28 cellular contexts compared by ENCODE assay signal in genomic region chr11:118696673-118697226, GRCh38. TPM values are rescaled to one million over a fixed set of nuclear protein-coding genes. Genes with fewer than 3 reads are reported as not detected.
DNase-seq lines count a peak whose midpoint lies in the region; ATAC-seq, FAIRE-seq and TF ChIP-seq lines count a peak whose summit lies in the region.
"Had no signal": no experiment of that assay in that cellular context is flagged by ENCODE, and none has a peak within 500 bp of the region (broad histone marks: within the 10 kb centered on the region; RNA-seq: fewer than 3 reads in every experiment).

No MANE protein-coding gene starts in this region.

- TF ChIP-seq CTCF in activated CD8-positive, alpha-beta T cell treated with anti-CD3 and anti-CD28 coated beads for 36 hours (IDR thresholded peaks at IDR 0.05): no peak
- TF ChIP-seq CTCF in H9 (conservative IDR thresholded peaks at IDR 0.05) (peak; percentile 35; the same call in 2 of the 3 replicates), GM12878 (IDR thresholded peaks at IDR 0.05 in 2 of 3, conservative IDR thresholded peaks at IDR 0.05 in 1 of 3; ENCODE audit: control insufficient read depth in 2 of 3, extremely low read depth in 1 of 3, insufficient read depth in 1 of 3, low read depth in 3 of 3, low read length in 3 of 3) (no peak), neural progenitor cell (IDR thresholded peaks at IDR 0.05) (no peak)

- no peak for TF ChIP-seq EP300 in GM12878 (IDR thresholded peaks at IDR 0.05; ENCODE audit: borderline replicate concordance in 1 of 2, control insufficient read depth in 1 of 2, low read depth in 2 of 2, low read length in 2 of 2)

- H3F3A ChIP-seq in neural progenitor cell (ENCODE audit: low read depth): peaks cover 8% of the 10 kb centered on the region

- no peak for TF ChIP-seq RAD21 in GM12878 (IDR thresholded peaks at IDR 0.05; ENCODE audit: insufficient read depth, low read depth, low read length)

- peak overlapping the region; percentile 32; the same call in 1 of the 2 replicates for H3K4me3 ChIP-seq in GM12878
- H3K4me3 ChIP-seq in neural progenitor cell: no peak overlapping the region
- H3K4me3 ChIP-seq: BLaER1, hepatocyte, lung, ovary, suprapubic skin had no signal

- H3K9me3 ChIP-seq in H9 (ENCODE audit: control insufficient read depth, low read depth, low read length): peaks cover 7% of the 10 kb centered on the region
- peaks cover 13% of the 10 kb centered on the region; the same call in 2 of the 3 replicates for H3K9me3 ChIP-seq in GM12878 (replicated peaks; ENCODE audit: control insufficient read depth, insufficient read depth, low read length)
- H3K9me3 ChIP-seq in neural progenitor cell (ENCODE audit: low read depth): no peaks in the 10 kb centered on the region
- H3K9me3 ChIP-seq: ovary, suprapubic skin had no signal

- intact Hi-C loops in activated CD8-positive, alpha-beta T cell treated with anti-CD3 and anti-CD28 coated beads for 36 hours (cut with micrococcal nuclease): no loop called here
- intact Hi-C loops in GM12878 (cut with micrococcal nuclease; ENCODE audit: unreplicated experiment): loop anchor here (5.0 kb wide), 2 partner anchors 36 to 91 kb away; no protein-coding TSS in a partner anchor

- H3K27ac ChIP-seq in H9 (ENCODE audit: insufficient read length, low read depth, low read length) (no peak overlapping the region), GM12878 (ENCODE audit: control insufficient read depth, insufficient read depth) (peak overlapping the region; percentile 82), neural progenitor cell (no peak overlapping the region)
- H3K27ac ChIP-seq: BLaER1, hepatocyte, ovary, suprapubic skin had no signal

- H3K56ac ChIP-seq in H9 (ENCODE audit: insufficient read length, low read depth, low read length): no peak overlapping the region

- CTCF ChIA-PET in activated CD8-positive, alpha-beta T cell treated with anti-CD3 and anti-CD28 coated beads, Interleukin-2, amount 10 ng/mL, durations not matched to agents 7 days and 5 days (lab: Charles Lee): interaction anchor here (1.4 kb wide), 1 partner anchor 11 kb away, joined by 3 read pairs; no protein-coding TSS in a partner anchor
- CTCF ChIA-PET in activated CD8-positive, alpha-beta T cell treated with anti-CD3 and anti-CD28 coated beads for 36 hours (lab: Charles Lee): interaction anchor here (1.0 to 4.0 kb wide), 5 partner anchors 8 to 234 kb away, joined by 3 to 13 read pairs (median 5); no protein-coding TSS in a partner anchor
- CTCF ChIA-PET in GM12878 (lab: Yijun Ruan, JAX): interaction anchor here (0.6 to 1.8 kb wide), 8 partner anchors 19 to 265 kb away, joined by 3 to 8 read pairs (median 4); no protein-coding TSS in a partner anchor

- SMC1A ChIA-PET in GM12878 (lab: Charles Lee; ENCODE audit: uncharacterized antibody, unreplicated experiment): interaction anchor here (0.8 to 1.6 kb wide), 6 partner anchors 19 to 233 kb away, joined by 3 to 5 read pairs (median 4); partner anchors contain the start of gene CXCR5

- H2BK15ac ChIP-seq in H9 (ENCODE audit: low read depth, low read length): no peak overlapping the region

- no peak overlapping the region for H3K4me3 Mint-ChIP-seq in activated CD8-positive, alpha-beta T cell treated with anti-CD3 and anti-CD28 coated beads, Interleukin-2, amount 10 ng/mL, durations not matched to agents 7 days and 5 days
- H3K4me3 Mint-ChIP-seq in activated CD8-positive, alpha-beta T cell treated with anti-CD3 and anti-CD28 coated beads for 36 hours: no peak overlapping the region
- H3K4me3 Mint-ChIP-seq in H9 (no peak overlapping the region), neural progenitor cell (no peak overlapping the region)
- H3K4me3 Mint-ChIP-seq: activated CD4-positive, alpha-beta T cell treated with anti-CD3 and anti-CD28 coated beads, Interleukin-2, amount 10 ng/mL, durations not matched to agents 24 days and 14 days had no signal

- RAD21 ChIA-PET in GM12878 (lab: Charles Lee; ENCODE audit: unreplicated experiment): interaction anchor here (0.8 to 4.2 kb wide), 8 partner anchors 11 to 199 kb away, joined by 3 to 26 read pairs (median 4); partner anchors contain the start of genes CXCR5 and DDX6

- H4K20me1 ChIP-seq in H9 (ENCODE audit: control insufficient read depth, insufficient read depth, insufficient read length) (no peaks in the 10 kb centered on the region), GM12878 (ENCODE audit: control insufficient read depth, insufficient read depth) (no peaks in the 10 kb centered on the region), neural progenitor cell (ENCODE audit: low read depth) (no peaks in the 10 kb centered on the region)

- no peak for DNase-seq in activated CD8-positive, alpha-beta T cell treated with anti-CD3 and anti-CD28 coated beads, Interleukin-2, amount 10 ng/mL, durations not matched to agents 7 days and 5 days
- no peak for DNase-seq in activated CD8-positive, alpha-beta T cell treated with anti-CD3 and anti-CD28 coated beads for 36 hours
- DNase-seq in H9: no peak
- no peak for DNase-seq in GM12878 (ENCODE audit: low read depth, low spot score)
- no peak for DNase-seq in neural progenitor cell (ENCODE audit: low spot score)
- DNase-seq in SIG-M5 treated with dmso at 0.1 percent for 504 hours (lab: John Stamatoyannopoulos, UW; ENCODE audit: unreplicated experiment): no peak
- DNase-seq in cerebellar nuclear complex (lab: John Stamatoyannopoulos, UW): no peak
- no peak for DNase-seq in GM19239 (ENCODE audit: insufficient read length, low spot score)
- DNase-seq: activated CD4-positive, alpha-beta T cell treated with anti-CD3 and anti-CD28 coated beads, Interleukin-2, amount 10 ng/mL, durations not matched to agents 24 days and 14 days; activated CD8-positive, alpha-beta memory T cell treated with anti-CD3 and anti-CD28 coated beads, Interleukin-2, amount 50 U/mL, for 48 hours; activated gamma-delta T cell; foreskin melanocyte; islet precursor cell; NCI-H1105; NCI-H524 treated with DMSO at 0.1 percent for 48 hours; ovary had no signal

- H3K27me3 ChIP-seq in H9 (ENCODE audit: insufficient read depth, low read length): no peaks in the 10 kb centered on the region
- H3K27me3 ChIP-seq in GM12878 (replicated peaks in 1 of 2; ENCODE audit: control insufficient read depth in 2 of 2, insufficient read depth in 2 of 2, low read length in 1 of 2): no peaks in the 10 kb centered on the region
- H3K27me3 ChIP-seq in neural progenitor cell: no peaks in the 10 kb centered on the region
- H3K27me3 ChIP-seq: BLaER1, hepatocyte, ovary, suprapubic skin had no signal

- H3K27me3 Mint-ChIP-seq in activated CD8-positive, alpha-beta T cell treated with anti-CD3 and anti-CD28 coated beads, Interleukin-2, amount 10 ng/mL, durations not matched to agents 7 days and 5 days (ENCODE audit: low read depth): no peaks in the 10 kb centered on the region
- peaks cover 4% of the 10 kb centered on the region for H3K27me3 Mint-ChIP-seq in activated CD8-positive, alpha-beta T cell treated with anti-CD3 and anti-CD28 coated beads for 36 hours
- H3K27me3 Mint-ChIP-seq in H9 (ENCODE audit: low read depth): no peaks in the 10 kb centered on the region
- peaks cover 4% of the 10 kb centered on the region for H3K27me3 Mint-ChIP-seq in neural progenitor cell (ENCODE audit: insufficient read depth, low read depth)
- H3K27me3 Mint-ChIP-seq: activated CD4-positive, alpha-beta T cell treated with anti-CD3 and anti-CD28 coated beads, Interleukin-2, amount 10 ng/mL, durations not matched to agents 24 days and 14 days had no signal

- ATAC-seq in activated CD8-positive, alpha-beta T cell treated with anti-CD3 and anti-CD28 coated beads, Interleukin-2, amount 10 ng/mL, durations not matched to agents 7 days and 5 days: no peak
- ATAC-seq in activated CD8-positive, alpha-beta T cell treated with anti-CD3 and anti-CD28 coated beads for 36 hours: no peak
- ATAC-seq in GM12878: peak; percentile 18
- ATAC-seq: sciatic nerve had no signal

- no peak overlapping the region for H4K91ac ChIP-seq in H9 (ENCODE audit: insufficient read length, low read depth, low read length)

- no CpG with 5 or more reads among the region's 7 CpGs for WGBS in H9 (ENCODE audit: extremely low coverage, insufficient read length, low lambda C conversion rate)
- 19% methylated on average over 7 of the region's 7 CpGs for WGBS in GM12878 (ENCODE audit: insufficient coverage, insufficient replicate concordance, low lambda C conversion rate, missing lambda C conversion rate)

- in situ Hi-C loops in GM12878 (cut with MboI): no loop called here

- peaks cover 40% of the 10 kb centered on the region for H3K4me1 Mint-ChIP-seq in activated CD8-positive, alpha-beta T cell treated with anti-CD3 and anti-CD28 coated beads, Interleukin-2, amount 10 ng/mL, durations not matched to agents 7 days and 5 days (ENCODE audit: low read depth)
- peaks cover 61% of the 10 kb centered on the region for H3K4me1 Mint-ChIP-seq in activated CD8-positive, alpha-beta T cell treated with anti-CD3 and anti-CD28 coated beads for 36 hours (ENCODE audit: low read depth)
- peaks cover 29 to 31% of the 10 kb centered on the region in 2 experiments for H3K4me1 Mint-ChIP-seq in H9
- peaks cover 2% of the 10 kb centered on the region for H3K4me1 Mint-ChIP-seq in neural progenitor cell

- H3K36me3 ChIP-seq in GM12878 (ENCODE audit: control insufficient read depth in 2 of 2, insufficient read depth in 2 of 2, low read length in 1 of 2): no peaks in the 10 kb centered on the region
- no peaks in the 10 kb centered on the region for H3K36me3 ChIP-seq in neural progenitor cell
- H3K36me3 ChIP-seq: BLaER1, ovary, suprapubic skin had no signal

- no peak overlapping the region for H2BK120ac ChIP-seq in H9 (ENCODE audit: low read depth, low read length, poor library complexity, severe bottlenecking)

- H3K23me2 ChIP-seq in H9 (ENCODE audit: insufficient read length, low read depth, low read length, poor library complexity, severe bottlenecking): no peaks in the 10 kb centered on the region

- peaks cover 3% of the 10 kb centered on the region for H3K36me3 Mint-ChIP-seq in activated CD8-positive, alpha-beta T cell treated with anti-CD3 and anti-CD28 coated beads, Interleukin-2, amount 10 ng/mL, durations not matched to agents 7 days and 5 days (ENCODE audit: low read depth)
- peaks cover 9% of the 10 kb centered on the region for H3K36me3 Mint-ChIP-seq in activated CD8-positive, alpha-beta T cell treated with anti-CD3 and anti-CD28 coated beads for 36 hours (ENCODE audit: low read depth)
- peaks cover 4 to 15% (median 4%) of the 10 kb centered on the region in 3 experiments for H3K36me3 Mint-ChIP-seq in H9 (ENCODE audit: insufficient read depth in 1 of 3, low read depth in 3 of 3)
- H3K36me3 Mint-ChIP-seq in neural progenitor cell: no peaks in the 10 kb centered on the region

- BruUV-seq in GM12878 (replicated peaks; lab: Mats Ljungman, UMichigan): no TSS peak

- H3K79me2 ChIP-seq in H9 (ENCODE audit: insufficient read depth, low read length) (no peaks in the 10 kb centered on the region), GM12878 (ENCODE audit: control insufficient read depth, insufficient read depth, low read length) (no peaks in the 10 kb centered on the region), neural progenitor cell (ENCODE audit: low read depth) (no peaks in the 10 kb centered on the region)
- H3K79me2 ChIP-seq: hepatocyte had no signal

- H4K5ac ChIP-seq in H9 (ENCODE audit: insufficient read length, low read depth, low read length): no peak overlapping the region

- no peaks in the 10 kb centered on the region for H3K79me1 ChIP-seq in H9 (ENCODE audit: insufficient read depth, low read depth, low read length, poor library complexity, severe bottlenecking)

- no peaks in the 10 kb centered on the region for H3K9me3 Mint-ChIP-seq in activated CD8-positive, alpha-beta T cell treated with anti-CD3 and anti-CD28 coated beads, Interleukin-2, amount 10 ng/mL, durations not matched to agents 7 days and 5 days (ENCODE audit: insufficient read depth)
- peaks cover 9% of the 10 kb centered on the region for H3K9me3 Mint-ChIP-seq in activated CD8-positive, alpha-beta T cell treated with anti-CD3 and anti-CD28 coated beads for 36 hours
- peaks cover 13 to 20% of the 10 kb centered on the region in 2 experiments for H3K9me3 Mint-ChIP-seq in H9
- H3K9me3 Mint-ChIP-seq in neural progenitor cell: peaks cover 3% of the 10 kb centered on the region
- H3K9me3 Mint-ChIP-seq: activated CD4-positive, alpha-beta T cell treated with anti-CD3 and anti-CD28 coated beads, Interleukin-2, amount 10 ng/mL, durations not matched to agents 24 days and 14 days had no signal

- no peak overlapping the region for H3K23ac ChIP-seq in H9 (ENCODE audit: insufficient read length, low read depth, low read length)

- H3K9ac ChIP-seq in H9 (ENCODE audit: extremely low read depth, insufficient read length, low read length) (no peak overlapping the region), GM12878 (ENCODE audit: control insufficient read depth, insufficient read depth, low read length) (peak overlapping the region; percentile 61), neural progenitor cell (no peak overlapping the region)
- H3K9ac ChIP-seq: BLaER1 had no signal

- TF ChIP-seq POLR2A in GM12878 (IDR thresholded peaks at IDR 0.05; ENCODE audit: low read depth, low read length): peak; percentile 62

- H3T11ph ChIP-seq in H9 (ENCODE audit: low read length): no peak overlapping the region

- H3K4me1 ChIP-seq in H9 (ENCODE audit: insufficient read depth, low read length) (peaks cover 6% of the 10 kb centered on the region; the same call in 1 of the 2 replicates), GM12878 (ENCODE audit: control insufficient read depth, insufficient read depth, low read length) (peaks cover 45% of the 10 kb centered on the region), neural progenitor cell (no peaks in the 10 kb centered on the region)

- H2AFZ ChIP-seq in H9 (ENCODE audit: low read length) (no peak overlapping the region), GM12878 (ENCODE audit: control insufficient read depth, low read depth, low read length) (peak overlapping the region; percentile 69), neural progenitor cell (replicated peaks) (no peak overlapping the region)
- H2AFZ ChIP-seq: hepatocyte had no signal

- H3K4me2 ChIP-seq in H9 (ENCODE audit: insufficient read depth, insufficient read length, low read length) (no peak overlapping the region), GM12878 (ENCODE audit: control insufficient read depth, insufficient read depth) (peak overlapping the region; percentile 81), neural progenitor cell (no peak overlapping the region)
- H3K4me2 ChIP-seq: hepatocyte had no signal

- H3K18ac ChIP-seq in H9 (ENCODE audit: insufficient read length, low read depth, low read length): no peak overlapping the region

- H2BK20ac ChIP-seq in H9 (ENCODE audit: low read depth, low read length, poor library complexity, severe bottlenecking): no peak overlapping the region

- no peak overlapping the region for H3K4ac ChIP-seq in H9 (ENCODE audit: low read depth, low read length)

- FAIRE-seq in GM12878 (lab: Jason Lieb, UNC) (peak; percentile 13), GM19239 (lab: Jason Lieb, UNC) (no peak)
- FAIRE-seq: H54 had no signal

- no peak overlapping the region for H4K8ac ChIP-seq in H9 (replicated peaks; ENCODE audit: insufficient read length, low read depth, low read length)

- no peak overlapping the region for H2BK12ac ChIP-seq in H9 (ENCODE audit: insufficient read length, low read depth, low read length)

- no peak overlapping the region for H2AK5ac ChIP-seq in H9 (ENCODE audit: insufficient read length, low read length)

- POLR2A ChIA-PET in activated CD8-positive, alpha-beta T cell treated with anti-CD3 and anti-CD28 coated beads, Interleukin-2, amount 10 ng/mL, durations not matched to agents 7 days and 5 days (lab: Charles Lee): interaction anchor here (0.6 to 0.9 kb wide), 3 partner anchors 92 to 301 kb away, joined by 3 to 5 read pairs (median 3); partner anchors contain the start of gene CENATAC
- POLR2A ChIA-PET in activated CD8-positive, alpha-beta T cell treated with anti-CD3 and anti-CD28 coated beads for 36 hours (lab: Charles Lee): interaction anchor here (1.0 to 3.1 kb wide), 4 partner anchors 9 to 258 kb away, joined by 3 to 14 read pairs (median 4); partner anchors contain the start of gene DDX6
- POLR2A ChIA-PET in GM12878 (lab: Charles Lee): interaction anchor here (0.6 to 1.4 kb wide), 6 partner anchors 91 to 345 kb away, joined by 3 to 7 read pairs (median 4); partner anchors contain the start of genes CXCR5 and DDX6

- H3K14ac ChIP-seq in H9 (ENCODE audit: insufficient read depth, low read length): no peak overlapping the region

- no peak overlapping the region for H2BK5ac ChIP-seq in H9 (ENCODE audit: insufficient read length, low read length)

- peak overlapping the region; percentile 40 for H3K27ac Mint-ChIP-seq in activated CD8-positive, alpha-beta T cell treated with anti-CD3 and anti-CD28 coated beads, Interleukin-2, amount 10 ng/mL, durations not matched to agents 7 days and 5 days
- H3K27ac Mint-ChIP-seq in activated CD8-positive, alpha-beta T cell treated with anti-CD3 and anti-CD28 coated beads for 36 hours: no peak overlapping the region
- H3K27ac Mint-ChIP-seq in H9 (peak overlapping the region in 2 of 3 experiments; percentile 25 to 40; a peak in 2 of 7 replicates), neural progenitor cell (peak overlapping the region; percentile 34)
- H3K27ac Mint-ChIP-seq: activated CD4-positive, alpha-beta T cell treated with anti-CD3 and anti-CD28 coated beads, Interleukin-2, amount 10 ng/mL, durations not matched to agents 24 days and 14 days had no signal

RNA-seq across cellular contexts. Expression of gene TREH, which starts 17.3 kb away (rescaled TPM):
- not detected for total RNA-seq in activated CD8-positive, alpha-beta T cell treated with anti-CD3 and anti-CD28 coated beads, Interleukin-2, amount 10 ng/mL, durations not matched to agents 7 days and 5 days
- total RNA-seq in activated CD8-positive, alpha-beta T cell treated with anti-CD3 and anti-CD28 coated beads for 36 hours: not detected
- total RNA-seq in H9 (2021): not detected in 2 replicates
- total RNA-seq in GM12878 (2013; cell fraction: nucleolus; rRNA removed): not detected in 2 replicates
- not detected in 2 replicates for total RNA-seq in GM12878 (2014; rRNA removed)
- total RNA-seq in GM12878 (2014; rRNA removed; fragmentation: Illumina TruSeq; extraction: Trizol): not detected in 2 replicates
- total RNA-seq in GM12878 (2021): not detected in 2 replicates
- polyA plus RNA-seq in GM12878 (2011; ENCODE audit: low read depth): not detected
- polyA plus RNA-seq in GM12878 (2011; rRNA removed): not detected in 2 replicates
- polyA plus RNA-seq in GM12878 (2011; cell fraction: cytosol; rRNA removed): not detected in 2 replicates
- polyA plus RNA-seq in GM12878 (2011; cell fraction: nucleus; rRNA removed): not detected in 2 replicates
- not detected in 2 replicates for polyA plus RNA-seq in GM12878 (2012)
- not detected in 2 replicates for polyA plus RNA-seq in GM12878 (2014; fragmentation: Illumina TruSeq; extraction: Trizol)
- not detected for polyA plus RNA-seq in GM12878 (2014; fragmentation: Nextera tagmentation; extraction: Ambion mirVana)
- not detected in 2 replicates for polyA plus RNA-seq in GM12878 (2014; rRNA removed)
- polyA plus RNA-seq in GM12878 (2016; fragmentation: Nextera tagmentation; extraction: Ambion mirVana): not detected
- polyA minus RNA-seq in GM12878 (2011; rRNA and poly(A)+ RNA removed): not detected in 2 replicates
- polyA minus RNA-seq in GM12878 (2011; cell fraction: cytosol; rRNA and poly(A)+ RNA removed): not detected in 2 replicates
- not detected in 2 replicates for polyA minus RNA-seq in GM12878 (2011; cell fraction: nucleus; rRNA and poly(A)+ RNA removed)
- not detected in 2 replicates for total RNA-seq in neural progenitor cell (ENCODE audit: low replicate concordance)
- total RNA-seq: A172; activated CD4-positive, alpha-beta T cell treated with anti-CD3 and anti-CD28 coated beads, Interleukin-2, amount 10 ng/mL, durations not matched to agents 24 days and 14 days; cardiac septum; epithelial cell of proximal tubule; HT1080; LHCN-M2; myocyte; sciatic nerve; suprapubic skin had no signal
